ENCODE assay signal across 8 cellular contexts in genomic region chr17:75262112-75262606, GRCh38. TPM values are rescaled to one million over a fixed set of nuclear protein-coding genes. Genes with fewer than 3 reads are reported as not detected.
DNase-seq lines count a peak whose midpoint lies in the region; ATAC-seq and TF ChIP-seq lines count a peak whose summit lies in the region.

No MANE protein-coding gene starts in this region.

- peak overlapping the region; percentile 98 for H3K4me3 Mint-ChIP-seq in activated T-helper 17 cell treated with anti-CD3 and anti-CD28 coated beads, Interleukin-2, amount 50 U/mL, for 72 hours
- peak overlapping the region; percentile 89 for H3K4me3 Mint-ChIP-seq in stimulated activated memory B cell treated with anti-CD40 and anti-IgM and Interleukin-4, amounts not matched to agents 10 μg/mL and 1 μg/mL and 100 μg/mL, for 72 hours

- H3K36me3 ChIP-seq in BE2C (peaks cover 35% of the 10 kb centered on the region), HAP-1 (replicated peaks) (peaks cover 53% of the 10 kb centered on the region), iPS-18a (ENCODE audit: control insufficient read depth, low read depth, low read length) (peaks cover 33% of the 10 kb centered on the region)

- peak; percentile 7 for ATAC-seq in activated T-helper 17 cell treated with anti-CD3 and anti-CD28 coated beads, Interleukin-2, amount 50 U/mL, for 72 hours (replicated peaks)
- no peak for ATAC-seq in stimulated activated memory B cell treated with anti-CD40 and anti-IgM and Interleukin-4, amounts not matched to agents 10 μg/mL and 1 μg/mL and 100 μg/mL, for 72 hours
- no peak for ATAC-seq in HG03095 (IDR thresholded peaks at IDR 0.05; ENCODE audit: unreplicated experiment)
- ATAC-seq in GM18519 (IDR thresholded peaks at IDR 0.05; ENCODE audit: low FRiP score, unreplicated experiment), result no peak

- no peak for TF ChIP-seq CTCF in BE2C (IDR thresholded peaks at IDR 0.05; ENCODE audit: low read depth, low read length)

- in situ Hi-C loops in HAP-1 (cut with MboI; ENCODE audit: low sequenced_read_pairs), result no loop called here

- DNase-seq in BE2C (no peak), HAP-1 (ENCODE audit: low spot score in 2 of 2) (peak in 1 of 2 experiments; percentile 40)
- no peak for DNase-seq in activated effector memory CD4-positive, alpha-beta T cell treated with Interleukin-2 at 50 U/mL for 16 hours

- peak overlapping the region; percentile 95 for H3K9ac ChIP-seq in iPS-18a (ENCODE audit: low read length)

- no peaks in the 10 kb centered on the region for H3K27me3 Mint-ChIP-seq in activated T-helper 17 cell treated with anti-CD3 and anti-CD28 coated beads, Interleukin-2, amount 50 U/mL, for 72 hours
- H3K27me3 Mint-ChIP-seq in stimulated activated memory B cell treated with anti-CD40 and anti-IgM and Interleukin-4, amounts not matched to agents 10 μg/mL and 1 μg/mL and 100 μg/mL, for 72 hours, result no peaks in the 10 kb centered on the region

- H3K4me3 ChIP-seq in BE2C (ENCODE audit: low read depth, low read length), result peak overlapping the region; percentile 100
- H3K4me3 ChIP-seq in HAP-1, result peak overlapping the region; percentile 100
- H3K4me3 ChIP-seq in iPS-18a (ENCODE audit: low read length), result peak overlapping the region; percentile 88

- peaks cover 81% of the 10 kb centered on the region for H3K36me3 Mint-ChIP-seq in activated T-helper 17 cell treated with anti-CD3 and anti-CD28 coated beads, Interleukin-2, amount 50 U/mL, for 72 hours (ENCODE audit: low read depth)
- H3K36me3 Mint-ChIP-seq in stimulated activated memory B cell treated with anti-CD40 and anti-IgM and Interleukin-4, amounts not matched to agents 10 μg/mL and 1 μg/mL and 100 μg/mL, for 72 hours, result peaks cover 21% of the 10 kb centered on the region

- no peaks in the 10 kb centered on the region for H3K9me3 Mint-ChIP-seq in activated T-helper 17 cell treated with anti-CD3 and anti-CD28 coated beads, Interleukin-2, amount 50 U/mL, for 72 hours
- H3K9me3 Mint-ChIP-seq in stimulated activated memory B cell treated with anti-CD40 and anti-IgM and Interleukin-4, amounts not matched to agents 10 μg/mL and 1 μg/mL and 100 μg/mL, for 72 hours, result no peaks in the 10 kb centered on the region

- peak overlapping the region; percentile 100 for H3K27ac Mint-ChIP-seq in activated T-helper 17 cell treated with anti-CD3 and anti-CD28 coated beads, Interleukin-2, amount 50 U/mL, for 72 hours
- H3K27ac Mint-ChIP-seq in stimulated activated memory B cell treated with anti-CD40 and anti-IgM and Interleukin-4, amounts not matched to agents 10 μg/mL and 1 μg/mL and 100 μg/mL, for 72 hours, result peak overlapping the region; percentile 100

- H3K4me1 Mint-ChIP-seq in activated T-helper 17 cell treated with anti-CD3 and anti-CD28 coated beads, Interleukin-2, amount 50 U/mL, for 72 hours, result peaks cover 9% of the 10 kb centered on the region
- peaks cover 55% of the 10 kb centered on the region for H3K4me1 Mint-ChIP-seq in stimulated activated memory B cell treated with anti-CD40 and anti-IgM and Interleukin-4, amounts not matched to agents 10 μg/mL and 1 μg/mL and 100 μg/mL, for 72 hours

- H3K4me1 ChIP-seq in BE2C, result peaks cover 3% of the 10 kb centered on the region; the same call in 1 of the 2 replicates
- peaks cover 9% of the 10 kb centered on the region for H3K4me1 ChIP-seq in HAP-1
- no peaks in the 10 kb centered on the region for H3K4me1 ChIP-seq in iPS-18a (ENCODE audit: control insufficient read depth, low read depth, low read length)

- no peaks in the 10 kb centered on the region for H3K9me3 ChIP-seq in BE2C
- no peaks in the 10 kb centered on the region for H3K9me3 ChIP-seq in HAP-1
- H3K9me3 ChIP-seq in iPS-18a (ENCODE audit: control insufficient read depth, low read depth, low read length), result no peaks in the 10 kb centered on the region

- H3K27me3 ChIP-seq in BE2C (no peaks in the 10 kb centered on the region), HAP-1 (ENCODE audit: low read depth) (no peaks in the 10 kb centered on the region), iPS-18a (ENCODE audit: control insufficient read depth, insufficient read depth, low read length) (no peaks in the 10 kb centered on the region)

- H3K27ac ChIP-seq in iPS-18a (ENCODE audit: low read length), result peak overlapping the region; percentile 96

RNA-seq across cellular contexts. Expression of gene MRPS7, which starts 0.5 kb away (rescaled TPM):
- polyA plus RNA-seq in BE2C (2012; ENCODE audit: insufficient read depth, insufficient read length, low read depth), result 232 TPM
- 10 to 100 TPM; 53.6 to 83.2 TPM for total RNA-seq in activated T-helper 17 cell treated with anti-CD3 and anti-CD28 coated beads, Interleukin-2, amount 50 U/mL, for 72 hours

RNA-seq across cellular contexts. Expression of gene GGA3, which starts 0.8 kb away (rescaled TPM):
- 66.2 TPM for polyA plus RNA-seq in BE2C (2012; ENCODE audit: insufficient read depth, insufficient read length, low read depth)
- 10 to 100 TPM; 63.2 to 71.9 TPM for total RNA-seq in activated T-helper 17 cell treated with anti-CD3 and anti-CD28 coated beads, Interleukin-2, amount 50 U/mL, for 72 hours

RNA-seq across cellular contexts. Expression of gene MIF4GD, which starts 8.9 kb away (rescaled TPM):
- polyA plus RNA-seq in BE2C (2012; ENCODE audit: insufficient read depth, insufficient read length, low read depth), result 61.8 TPM
- total RNA-seq in activated T-helper 17 cell treated with anti-CD3 and anti-CD28 coated beads, Interleukin-2, amount 50 U/mL, for 72 hours, result 10 to 100 TPM; 23.6 to 31.6 TPM

RNA-seq across cellular contexts. Expression of gene SLC25A19, which starts 27.1 kb away (rescaled TPM):
- 35.1 TPM for polyA plus RNA-seq in BE2C (2012; ENCODE audit: insufficient read depth, insufficient read length, low read depth)
- 100 to 1,000 TPM in 1 of 2 donors, 10 to 100 TPM in 1; 97.4 to 113 TPM for total RNA-seq in activated T-helper 17 cell treated with anti-CD3 and anti-CD28 coated beads, Interleukin-2, amount 50 U/mL, for 72 hours

RNA-seq across cellular contexts. Expression of gene NUP85, which starts 56.7 kb away (rescaled TPM):
- polyA plus RNA-seq in BE2C (2012; ENCODE audit: insufficient read depth, insufficient read length, low read depth), result 96.3 TPM
- total RNA-seq in activated T-helper 17 cell treated with anti-CD3 and anti-CD28 coated beads, Interleukin-2, amount 50 U/mL, for 72 hours, result 100 to 1,000 TPM; 143 to 161 TPM
